12 cellular contexts compared by ENCODE assay signal in genomic region chrX:46310815-46311497, GRCh38.
DNase-seq lines count a peak whose midpoint lies in the region; ATAC-seq, FAIRE-seq and TF ChIP-seq lines count a peak whose summit lies in the region.
"Had no signal": no experiment of that assay in that cellular context is flagged by ENCODE, and none has a peak within 500 bp of the region (broad histone marks: within the 10 kb centered on the region; RNA-seq: fewer than 3 reads in every experiment).

No MANE protein-coding gene starts in this region.

- H3K9me2 ChIP-seq in Loucy (replicated peaks; ENCODE audit: low read depth, low read length): no peaks in the 10 kb centered on the region

- no peaks in the 10 kb centered on the region for H4K20me1 ChIP-seq in Loucy (ENCODE audit: insufficient read depth, low read length, poor library complexity, severe bottlenecking)

- ATAC-seq in GM18861 (IDR thresholded peaks at IDR 0.05; ENCODE audit: unreplicated experiment) (peak; percentile 83), GM21619 (IDR thresholded peaks at IDR 0.05; ENCODE audit: unreplicated experiment) (peak; percentile 84)

- H3K36me3 ChIP-seq in Loucy (ENCODE audit: insufficient read depth, low read length) (no peaks in the 10 kb centered on the region), iPS-20b (ENCODE audit: insufficient read depth, low read depth, low read length) (no peaks in the 10 kb centered on the region)
- H3K36me3 ChIP-seq: cardiac muscle cell had no signal

- no peaks in the 10 kb centered on the region for H3F3A ChIP-seq in Loucy (ENCODE audit: low read depth)

- no peak for TF ChIP-seq CTCF in Loucy (conservative IDR thresholded peaks at IDR 0.05; ENCODE audit: low read length)

- no peaks in the 10 kb centered on the region for H3K27me3 ChIP-seq in Loucy (ENCODE audit: insufficient read depth, low read length, poor library complexity, severe bottlenecking)
- H3K27me3 ChIP-seq in iPS-20b (ENCODE audit: insufficient read depth, low read length): no peaks in the 10 kb centered on the region
- H3K27me3 ChIP-seq: cardiac muscle cell had no signal

- in situ Hi-C loops in ACHN (cut with HindIII; ENCODE audit: low pct_ligation_motif_present, low pct_unique_long_range_greater_than_20kb, low sequenced_read_pairs): no loop called here

- no peak overlapping the region for H3K4me3 ChIP-seq in Loucy (ENCODE audit: low read length, poor library complexity, severe bottlenecking)
- no peak overlapping the region for H3K4me3 ChIP-seq in iPS-20b (ENCODE audit: low read length)
- H3K4me3 ChIP-seq: cardiac muscle cell had no signal

- H2AFZ ChIP-seq in Loucy (ENCODE audit: low read length): 0 out of 2 replicates have a peak overlapping the region, but pooled peaks have one; percentile 49

- H3K4me2 ChIP-seq in Loucy (ENCODE audit: low read depth, low read length, poor library complexity, severe bottlenecking): no peak overlapping the region

- H3K9me3 ChIP-seq in Loucy (ENCODE audit: insufficient read depth, low read depth, low read length) (no peaks in the 10 kb centered on the region), iPS-20b (ENCODE audit: insufficient read depth, low read depth, low read length) (peaks cover 3% of the 10 kb centered on the region; the same call in 1 of the 2 replicates)

- H3K4me1 ChIP-seq in Loucy (ENCODE audit: insufficient read depth, low read length, poor library complexity, severe bottlenecking) (no peaks in the 10 kb centered on the region), iPS-20b (ENCODE audit: insufficient read depth, low read length) (peaks cover 15% of the 10 kb centered on the region)

- FAIRE-seq in frontal cortex (lab: Jason Lieb, UNC): no peak

- H3K9ac ChIP-seq in Loucy (ENCODE audit: low read depth, low read length, poor library complexity, severe bottlenecking) (no peak overlapping the region), iPS-20b (ENCODE audit: low read depth, low read length) (peak overlapping the region; percentile 43; the same call in 1 of the 2 replicates)

- H3K27ac ChIP-seq in iPS-20b (ENCODE audit: low read length): no peak overlapping the region
- H3K27ac ChIP-seq: cardiac muscle cell had no signal

- DNase-seq in ACHN: no peak
- no peak for DNase-seq in mucosa of gallbladder (ENCODE audit: low spot score)
- DNase-seq in frontal cortex (ENCODE audit: low spot score in 2 of 2): no peak
- DNase-seq: DMS153, HFFc6, immature natural killer cell, NCI-H187 had no signal

- no peaks in the 10 kb centered on the region for H3K79me2 ChIP-seq in Loucy (ENCODE audit: insufficient read depth, low read length)
